ENCODE assay signal across 8 cellular contexts in the genomic region with DNA sequence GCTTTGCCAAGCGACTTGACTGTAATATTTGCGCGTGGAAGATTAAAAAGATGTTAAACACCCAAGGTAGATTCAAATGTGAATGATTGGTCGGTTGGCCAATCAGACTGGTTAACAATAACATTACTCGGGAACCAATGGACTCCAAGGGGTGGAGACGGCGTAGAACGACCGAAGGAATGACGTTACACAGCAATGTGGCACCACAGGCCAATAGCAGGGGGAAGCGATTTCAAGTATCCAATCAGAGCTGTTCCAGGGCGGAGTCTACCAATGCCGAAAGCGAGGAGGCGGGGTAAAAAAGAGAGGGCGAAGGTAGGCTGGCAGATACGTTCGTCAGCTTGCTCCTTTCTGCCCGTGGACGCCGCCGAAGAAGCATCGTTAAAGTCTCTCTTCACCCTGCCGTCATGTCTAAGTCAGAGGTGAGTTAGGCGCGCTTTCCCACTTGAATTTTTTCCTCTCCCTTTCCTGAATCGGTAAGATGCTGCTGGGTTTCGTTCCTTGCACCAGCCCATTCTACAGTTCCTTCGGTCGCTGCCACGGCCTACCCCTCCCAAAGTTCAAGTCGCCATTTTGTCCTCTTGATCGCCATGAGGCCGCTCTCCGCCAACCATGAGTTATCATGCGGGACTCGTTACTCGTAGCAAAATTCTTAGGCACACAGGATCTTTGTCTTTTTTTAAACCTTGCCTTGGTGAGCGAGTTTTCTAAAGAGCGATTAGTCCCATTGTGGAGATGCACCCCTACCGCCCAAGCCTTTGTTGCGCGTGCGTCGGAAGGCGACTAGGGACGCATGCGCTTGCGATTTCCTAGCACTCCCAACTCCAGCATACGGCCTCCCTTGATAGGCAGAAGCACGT.
A peak's percentile ranks its signal among the peaks of the same experiment; 100 is the strongest.
DNase-seq lines count a peak whose midpoint lies in the region; ATAC-seq, FAIRE-seq and TF ChIP-seq lines count a peak whose summit lies in the region.

A gene (plus strand): TSS at position 326 of the 860 bp plus-strand sequence. CDS start 82 bp downstream, at position 408.

- H3K4me2 ChIP-seq in OCI-LY3 (ENCODE audit: low read length), result peak within 1 kb of the TSS; percentile 94

- DNase-seq in D721Med (ENCODE audit: insufficient read length, low spot score), result no peak
- peak; percentile 86 for DNase-seq in HuH-7 (ENCODE audit: low spot score)
- peak; percentile 90 for DNase-seq in activated CD8-positive, alpha-beta memory T cell treated with anti-CD3 and anti-CD28 coated beads, Interleukin-2, amount 50 U/mL, for 48 hours
- DNase-seq in epidermal melanocyte (ENCODE audit: insufficient read length, low spot score), result peak; percentile 97
- peak; percentile 99 for DNase-seq in midbrain (lab: John Stamatoyannopoulos, UW)
- DNase-seq in stimulated activated CD8-positive, alpha-beta memory T cell treated with anti-CD3 and anti-CD28 coated beads, Interleukin-2, amount 100 ng/mL, for 1 hour (ENCODE audit: low read depth in 2 of 2), result peak; percentile 85 to 88

- ATAC-seq in GM21515 (IDR thresholded peaks at IDR 0.05; ENCODE audit: unreplicated experiment), result peak; percentile 84

- peaks cover 67% of the 10 kb centered on the region for H3K36me3 ChIP-seq in OCI-LY3 (replicated peaks; ENCODE audit: low read depth, low read length)

- no peaks in the 10 kb centered on the region for H3K27me3 ChIP-seq in OCI-LY3 (ENCODE audit: low read depth, low read length)

- peak within 1 kb of the TSS; percentile 64; the same call in 1 of the 2 replicates for H2AFZ ChIP-seq in OCI-LY3 (ENCODE audit: low read depth, low read length)

- FAIRE-seq in D721Med (lab: Jason Lieb, UNC), result peak; percentile 80

- peak within 1 kb of the TSS; percentile 99 for H3K9ac ChIP-seq in OCI-LY3 (ENCODE audit: low read length)

- H3K4me3 ChIP-seq in OCI-LY3 (ENCODE audit: low read length), result peak within 1 kb of the TSS; percentile 93

- H3K9me3 ChIP-seq in OCI-LY3 (ENCODE audit: insufficient read depth, low read length), result no peaks in the 10 kb centered on the region

- peaks cover 53% of the 10 kb centered on the region for H3K4me1 ChIP-seq in OCI-LY3 (ENCODE audit: low read length)

- peaks cover 78% of the 10 kb centered on the region for H3K79me2 ChIP-seq in OCI-LY3 (ENCODE audit: low read length)

- peaks cover 37% of the 10 kb centered on the region for H4K20me1 ChIP-seq in OCI-LY3 (ENCODE audit: insufficient read depth, low read length)

- TF ChIP-seq CTCF in D721Med (IDR thresholded peaks at IDR 0.05; ENCODE audit: insufficient read depth, missing control alignments), result no peak
- TF ChIP-seq CTCF in OCI-LY3 (IDR thresholded peaks at IDR 0.05; ENCODE audit: low read depth, low read length), result no peak

- peak within 1 kb of the TSS; percentile 89 for H3K27ac ChIP-seq in OCI-LY3 (ENCODE audit: low read length)
